ENCODE assay signal across 8 cellular contexts in genomic region chr14:55354500-55354899, GRCh38. TPM values are rescaled to one million over a fixed set of nuclear protein-coding genes. Genes with fewer than 3 reads are reported as not detected.
DNase-seq lines count a peak whose midpoint lies in the region; ATAC-seq and TF ChIP-seq lines count a peak whose summit lies in the region.

No MANE protein-coding gene starts in this region.

- intact Hi-C loops in Right ventricle myocardium superior (cut with DNase I) = loop anchor here (2.0 kb wide), 1 partner anchor 84 kb away; the partner anchor contains the start of gene FBXO34

- H3K27me3 Mint-ChIP-seq in progenitor cell of endocrine pancreas = no peaks in the 10 kb centered on the region

- DNase-seq in AG09309 (ENCODE audit: low read depth) (no peak), RKO (ENCODE audit: low spot score) (peak; percentile 37), Right ventricle myocardium superior (no peak), progenitor cell of endocrine pancreas (ENCODE audit: low spot score, unreplicated experiment) (peak; percentile 15)
- DNase-seq in activated naive CD4-positive, alpha-beta T cell treated with anti-CD3 and anti-CD28 coated beads, Interleukin-2, amount 50 U/mL, for 16 hours = peak; percentile 61

- H3K4me3 Mint-ChIP-seq in progenitor cell of endocrine pancreas (ENCODE audit: low read depth) = no peak overlapping the region

- H3K36me3 Mint-ChIP-seq in progenitor cell of endocrine pancreas (ENCODE audit: insufficient read depth) = peaks cover 6% of the 10 kb centered on the region

- no peak overlapping the region for H3K4me2 ChIP-seq in KMS-11

- H3K79me2 ChIP-seq in KMS-11 (ENCODE audit: insufficient read depth, low read depth) = no peaks in the 10 kb centered on the region

- peak; percentile 66 for TF ChIP-seq CTCF in AG09309 (IDR thresholded peaks at IDR 0.05; ENCODE audit: control insufficient read depth, insufficient read depth, low read depth, low read length, missing control alignments)
- peak; percentile 46 for TF ChIP-seq CTCF in KMS-11 (conservative IDR thresholded peaks at IDR 0.05; ENCODE audit: low read depth, low read length)
- TF ChIP-seq CTCF in progenitor cell of endocrine pancreas (IDR thresholded peaks at IDR 0.05; ENCODE audit: unreplicated experiment) = peak; percentile 69

- H4K20me1 ChIP-seq in KMS-11 (ENCODE audit: insufficient read depth) = no peaks in the 10 kb centered on the region

- H3K4me3 ChIP-seq in AG09309 (ENCODE audit: control insufficient read depth, low read depth, low read length) (no peak overlapping the region), KMS-11 (IDR thresholded peaks at IDR 0.05; ENCODE audit: insufficient read depth, low read depth, low read length) (no peak overlapping the region)

- H3K36me3 ChIP-seq in KMS-11 (ENCODE audit: insufficient read depth) = no peaks in the 10 kb centered on the region

- ATAC-seq in GM19023 (IDR thresholded peaks at IDR 0.05; ENCODE audit: unreplicated experiment) = peak; percentile 73
- ATAC-seq in Right ventricle myocardium superior (ENCODE audit: poor library complexity) = peak; percentile 80
- no peak for ATAC-seq in GM21737 (IDR thresholded peaks at IDR 0.05; ENCODE audit: unreplicated experiment)

- H3K4me1 ChIP-seq in KMS-11 (ENCODE audit: low read depth, poor library complexity, severe bottlenecking) = no peaks in the 10 kb centered on the region

- peaks cover 1% of the 10 kb centered on the region for H3K4me1 Mint-ChIP-seq in progenitor cell of endocrine pancreas (ENCODE audit: low read depth)

- no peak overlapping the region for H3K27ac ChIP-seq in KMS-11

- peak overlapping the region; percentile 73 for H3K27ac Mint-ChIP-seq in progenitor cell of endocrine pancreas

- H2AFZ ChIP-seq in KMS-11 (ENCODE audit: low read depth) = no peak overlapping the region

- no peak overlapping the region for H3K9ac ChIP-seq in KMS-11

- H3K9me3 Mint-ChIP-seq in progenitor cell of endocrine pancreas (ENCODE audit: low read depth) = no peaks in the 10 kb centered on the region

- no peaks in the 10 kb centered on the region for H3K27me3 ChIP-seq in KMS-11 (ENCODE audit: insufficient read depth, low read depth)

RNA-seq across cellular contexts. Expression of gene ATG14, which starts 57.1 kb away (rescaled TPM):
- total RNA-seq in Right ventricle myocardium superior (12.3 TPM), progenitor cell of endocrine pancreas (14.9 and 15.0 TPM in 2 replicates)

Comparison
In these comparisons a context has a peak if more than half of its experiments do, and no peak if none do; other contexts are left out.
1. DNase-seq: peak in RKO (single experiment), activated naive CD4-positive, alpha-beta T cell treated with anti-CD3 and anti-CD28 coated beads, Interleukin-2, amount 50 U/mL, for 16 hours (single experiment) and progenitor cell of endocrine pancreas (single experiment); none in AG09309 (single experiment) and Right ventricle myocardium superior (single experiment).
2. Peak in every context shown above with its lines, with median percentiles within 50 percentile points of each other: CTCF ChIP-seq.